8 cellular contexts compared by ENCODE assay signal in the genomic region with DNA sequence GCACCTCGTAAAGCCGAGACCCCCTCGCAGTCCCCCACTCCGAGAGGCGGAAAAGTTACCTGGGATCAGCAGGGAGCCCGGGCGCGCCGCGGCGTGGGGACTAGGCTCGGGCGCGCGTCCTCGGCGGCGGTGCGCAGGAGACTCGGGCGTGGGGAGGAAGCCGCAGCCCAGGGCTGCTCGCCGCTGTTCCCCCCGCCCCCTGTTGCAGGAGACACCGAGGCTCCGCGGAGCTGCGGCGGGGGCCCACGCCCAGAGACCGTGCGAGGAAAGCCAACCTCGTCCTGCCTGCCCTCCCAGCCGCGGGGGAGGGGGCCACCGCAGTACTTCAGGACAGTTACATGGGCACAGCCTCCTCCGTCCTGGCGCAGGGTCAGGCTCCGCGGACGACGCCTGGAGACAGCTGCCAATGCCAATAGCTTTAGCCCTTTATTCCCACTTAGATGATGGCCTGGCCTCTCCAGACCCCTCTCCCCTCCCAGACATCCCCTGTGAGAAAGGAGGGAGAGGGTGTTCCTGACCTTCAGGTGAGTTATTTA. TPM values are rescaled to one million over a fixed set of nuclear protein-coding genes. Genes with fewer than 3 reads are reported as not detected.
A peak's percentile ranks its signal among the peaks of the same experiment; 100 is the strongest.
DNase-seq lines count a peak whose midpoint lies in the region; ATAC-seq and TF ChIP-seq lines count a peak whose summit lies in the region.

Gene EPB41L3, minus strand, starts transcription at position 144 of the 536 bp plus-strand sequence. CDS start 54,814 bp downstream, outside the sequence.

- no peak within 1 kb of the TSS for H2AFZ ChIP-seq in PC-9

- peak; percentile 76 for ATAC-seq in CD4-positive, alpha-beta T cell (ENCODE audit: poor library complexity)
- peak; percentile 80 to 88 for ATAC-seq in lower lobe of right lung
- ATAC-seq in GM18519 (IDR thresholded peaks at IDR 0.05; ENCODE audit: low FRiP score, unreplicated experiment) = no peak

- H3K4me3 ChIP-seq in lower lobe of right lung (peak within 1 kb of the TSS; percentile 59), thyroid gland (replicated peaks in 1 of 3) (peak within 1 kb of the TSS in 1 of 3 donors; percentile 40), MG63 (no peak within 1 kb of the TSS), PC-9 (no peak within 1 kb of the TSS)

- H3K4me1 Mint-ChIP-seq in CD4-positive, alpha-beta T cell (ENCODE audit: low read depth) = peaks cover 20% of the 10 kb centered on the region

- H3K79me2 ChIP-seq in PC-9 (ENCODE audit: low read depth) = no peaks in the 10 kb centered on the region

- POLR2A ChIA-PET in CD4-positive, alpha-beta T cell (lab: Charles Lee) = interaction anchor here (0.6 to 1.3 kb wide), 4 partner anchors 62 to 308 kb away, joined by 3 to 4 read pairs (median 3); no protein-coding TSS in a partner anchor
- POLR2A ChIA-PET in PC-9 (lab: Charles Lee; ENCODE audit: unreplicated experiment) = no interaction called here

- H3K36me3 Mint-ChIP-seq in CD4-positive, alpha-beta T cell (ENCODE audit: low read depth) = no peaks in the 10 kb centered on the region

- H3K4me2 ChIP-seq in PC-9 = no peak within 1 kb of the TSS

- H3K36me3 ChIP-seq in lower lobe of right lung (no peaks in the 10 kb centered on the region), thyroid gland (no peaks in the 10 kb centered on the region), MG63 (no peaks in the 10 kb centered on the region), PC-9 (ENCODE audit: low read depth) (no peaks in the 10 kb centered on the region)

- H3K4me3 Mint-ChIP-seq in CD4-positive, alpha-beta T cell = peak within 1 kb of the TSS; percentile 85

- no peaks in the 10 kb centered on the region for H3K9me3 Mint-ChIP-seq in CD4-positive, alpha-beta T cell

- H3K9me3 ChIP-seq in CD4-positive, alpha-beta T cell (ENCODE audit: control insufficient read depth, low read length) = no peaks in the 10 kb centered on the region
- H3K9me3 ChIP-seq in lower lobe of right lung = no peaks in the 10 kb centered on the region
- no peaks in the 10 kb centered on the region for H3K9me3 ChIP-seq in thyroid gland
- H3K9me3 ChIP-seq in MG63 = no peaks in the 10 kb centered on the region
- H3K9me3 ChIP-seq in PC-9 (ENCODE audit: insufficient read depth, low read depth) = no peaks in the 10 kb centered on the region

- H4K20me1 ChIP-seq in PC-9 (ENCODE audit: insufficient read depth) = no peaks in the 10 kb centered on the region

- no peaks in the 10 kb centered on the region for H3F3A ChIP-seq in PC-9 (ENCODE audit: insufficient read depth, low read depth)

- BruUV-seq in PC-9 (replicated peaks; lab: Mats Ljungman, UMichigan) = no TSS peak

- no peak for TF ChIP-seq CTCF in CD4-positive, alpha-beta T cell (IDR thresholded peaks at IDR 0.05)
- no peak for TF ChIP-seq CTCF in lower lobe of right lung (IDR thresholded peaks at IDR 0.05)
- no peak for TF ChIP-seq CTCF in thyroid gland (IDR thresholded peaks at IDR 0.05)
- no peak for TF ChIP-seq CTCF in PC-9 (conservative IDR thresholded peaks at IDR 0.05)

- no peaks in the 10 kb centered on the region for H3K9me2 ChIP-seq in PC-9 (ENCODE audit: insufficient read depth)

- H3K27ac Mint-ChIP-seq in CD4-positive, alpha-beta T cell = peak within 1 kb of the TSS; percentile 27

- CTCF ChIA-PET in CD4-positive, alpha-beta T cell (lab: Charles Lee) = no interaction called here
- CTCF ChIA-PET in PC-9 (lab: Charles Lee) = no interaction called here

- peaks cover 42% of the 10 kb centered on the region for H3K27me3 ChIP-seq in CD4-positive, alpha-beta T cell (ENCODE audit: control insufficient read depth, insufficient read depth, low read length)
- peaks cover 11% of the 10 kb centered on the region for H3K27me3 ChIP-seq in lower lobe of right lung (ENCODE audit: low read depth)
- no peaks in the 10 kb centered on the region for H3K27me3 ChIP-seq in thyroid gland
- H3K27me3 ChIP-seq in MG63 = peaks cover 36% of the 10 kb centered on the region
- H3K27me3 ChIP-seq in PC-9 (ENCODE audit: insufficient read depth, low read depth) = peaks cover 3% of the 10 kb centered on the region; the same call in 1 of the 2 replicates

- no peak within 1 kb of the TSS for H3K27ac ChIP-seq in CD4-positive, alpha-beta T cell (ENCODE audit: low read depth, low read length)
- H3K27ac ChIP-seq in lower lobe of right lung (peak within 1 kb of the TSS; percentile 71), thyroid gland (no peak within 1 kb of the TSS), PC-9 (no peak within 1 kb of the TSS)

- peak in 2 of 10 experiments; percentile 15 for DNase-seq in CD4-positive, alpha-beta T cell
- DNase-seq in NCI-H345 (lab: John Stamatoyannopoulos, UW) (peak; percentile 31), ecto neural progenitor cell (ENCODE audit: low spot score) (peak; percentile 62), lower lobe of right lung (peak; percentile 69), thyroid gland (peak; percentile 14 to 19), MG63 (no peak), PC-9 (no peak)

- intact Hi-C loops in CD4-positive, alpha-beta T cell (cut with DNase I, micrococcal nuclease) = no loop called here
- intact Hi-C loops in lower lobe of right lung (cut with DNase I) (no loop called here), thyroid gland (cut with DNase I) (no loop called here), PC-9 (cut with micrococcal nuclease; ENCODE audit: unreplicated experiment) (no loop called here)

- peaks cover 56% of the 10 kb centered on the region for H3K27me3 Mint-ChIP-seq in CD4-positive, alpha-beta T cell

- no peak for TF ChIP-seq POLR2A in thyroid gland (IDR thresholded peaks at IDR 0.05)

- no peaks in the 10 kb centered on the region for H3K4me1 ChIP-seq in lower lobe of right lung
- peaks cover 3 to 5% of the 10 kb centered on the region in 2 donors for H3K4me1 ChIP-seq in thyroid gland
- H3K4me1 ChIP-seq in PC-9 (replicated peaks; ENCODE audit: insufficient read depth) = no peaks in the 10 kb centered on the region

- 0 to 1% methylated on average over 9 to 12 of the region's 43 CpGs for WGBS in thyroid gland, 2 donors

RNA-seq across cellular contexts. Expression of gene EPB41L3, which starts in this region (rescaled TPM):
- 10 to 100 TPM; 10.9 to 11.2 TPM for total RNA-seq in CD4-positive, alpha-beta T cell
- total RNA-seq in lower lobe of right lung (72.5 TPM), thyroid gland (10 to 100 TPM; 27.3 to 40.4 (median 34.6) TPM), PC-9 (2021) (not detected in 2 replicates)
- total RNA-seq in MG63 (2014; rRNA removed; shearing (Covaris generic); ENCODE audit: low replicate concordance) = not detected in 2 replicates

Comparison
In these comparisons a context has a peak if more than half of its experiments do, and no peak if none do; other contexts are left out.
1. RNA of gene EPB41L3 (total RNA-seq): 72.5 TPM in lower lobe of right lung (single experiment), 27.3 to 40.4 TPM in thyroid gland and 10.9 to 11.2 TPM in CD4-positive, alpha-beta T cell; not detected in MG63 and not detected in PC-9; every median in the first group is over 10 times any median in the second.
2. DNase-seq: peak in NCI-H345 (single experiment), ecto neural progenitor cell (single experiment), lower lobe of right lung (single experiment) and thyroid gland (2 of 2); none in MG63 (single experiment) and PC-9 (0 of 2).